In genomic region chr18:9403795-9404564, GRCh38 we compare ENCODE assay signal across 10 cellular contexts.
DNase-seq lines count a peak whose midpoint lies in the region; ATAC-seq and TF ChIP-seq lines count a peak whose summit lies in the region.
"Had no signal": no experiment of that assay in that cellular context is flagged by ENCODE, and none has a peak within 500 bp of the region (broad histone marks: within the 10 kb centered on the region; RNA-seq: fewer than 3 reads in every experiment).

No MANE protein-coding gene starts in this region.

- no peak overlapping the region for H2AFZ ChIP-seq in OCI-LY7 (ENCODE audit: low read length)

- H3K9ac ChIP-seq in subcutaneous abdominal adipose tissue (ENCODE audit: low read length in 5 of 5) = no peak overlapping the region
- H3K9ac ChIP-seq: BLaER1 had no signal

- no peaks in the 10 kb centered on the region for H3K9me3 Mint-ChIP-seq in activated T-cell treated with anti-CD3 and anti-CD28 coated beads, Interleukin-2, amount 50 U/mL, for 24 hours

- H3K27me3 ChIP-seq in subcutaneous abdominal adipose tissue (ENCODE audit: control insufficient read depth in 5 of 5, insufficient read depth in 4 of 5, low read length in 5 of 5) = no peaks in the 10 kb centered on the region
- H3K27me3 ChIP-seq: BLaER1 had no signal

- peaks cover 7% of the 10 kb centered on the region for H3K4me1 Mint-ChIP-seq in activated T-cell treated with anti-CD3 and anti-CD28 coated beads, Interleukin-2, amount 50 U/mL, for 24 hours (ENCODE audit: low read depth)

- peak overlapping the region; percentile 76 for H3K27ac Mint-ChIP-seq in activated T-cell treated with anti-CD3 and anti-CD28 coated beads, Interleukin-2, amount 50 U/mL, for 24 hours

- no peaks in the 10 kb centered on the region for H3K36me3 ChIP-seq in OCI-LY7 (ENCODE audit: insufficient read depth, low read length)
- no peaks in the 10 kb centered on the region for H3K36me3 ChIP-seq in subcutaneous abdominal adipose tissue (ENCODE audit: control insufficient read depth in 5 of 5, insufficient read depth in 5 of 5, low read length in 5 of 5)

- no peaks in the 10 kb centered on the region for H3K9me2 ChIP-seq in OCI-LY7 (ENCODE audit: insufficient read depth, low read length)

- H3K27ac ChIP-seq in OCI-LY7 (ENCODE audit: low read depth, low read length, poor library complexity, severe bottlenecking) = no peak overlapping the region
- no peak overlapping the region for H3K27ac ChIP-seq in subcutaneous abdominal adipose tissue (ENCODE audit: low read depth, low read length)
- H3K27ac ChIP-seq: BLaER1, epithelial cell of prostate had no signal

- intact Hi-C loops in OCI-LY7 (cut with micrococcal nuclease; ENCODE audit: unreplicated experiment) = no loop called here

- H3K4me3 ChIP-seq in OCI-LY7 (ENCODE audit: low read depth, low read length, poor library complexity, severe bottlenecking) = no peak overlapping the region
- no peak overlapping the region for H3K4me3 ChIP-seq in fibroblast of the aortic adventitia (ENCODE audit: low read depth, low read length)
- peak overlapping the region in 4 of 5 donors; percentile 22 to 58 (median 42) for H3K4me3 ChIP-seq in subcutaneous abdominal adipose tissue (ENCODE audit: low read depth in 1 of 5, low read length in 5 of 5)
- H3K4me3 ChIP-seq: BLaER1 had no signal

- DNase-seq in activated T-cell treated with anti-CD3 and anti-CD28 coated beads, Interleukin-2, amount 50 U/mL, for 24 hours = no peak
- DNase-seq in activated T-cell treated with anti-CD3 and anti-CD28 coated beads for 4 hours = no peak
- DNase-seq in OCI-LY7 (ENCODE audit: low spot score) = no peak
- DNase-seq in fibroblast of the aortic adventitia (ENCODE audit: low read depth) = peak; percentile 48
- DNase-seq in kidney tubule cell (ENCODE audit: low spot score) = no peak
- DNase-seq in left lobe of liver (ENCODE audit: low spot score) = no peak

- no peak for TF ChIP-seq CTCF in OCI-LY7 (conservative IDR thresholded peaks at IDR 0.05; ENCODE audit: low read length)
- no peak for TF ChIP-seq CTCF in fibroblast of the aortic adventitia (IDR thresholded peaks at IDR 0.05; ENCODE audit: insufficient read depth, low read length)

- ATAC-seq in activated CD4-positive, CD25-positive, alpha-beta regulatory T cell treated with anti-CD3 and anti-CD28 coated beads, Interleukin-2, amount 50 U/mL, for 24 hours = no peak
- no peak for ATAC-seq in left lobe of liver

- peaks cover 6% of the 10 kb centered on the region for H3K27me3 Mint-ChIP-seq in activated T-cell treated with anti-CD3 and anti-CD28 coated beads, Interleukin-2, amount 50 U/mL, for 24 hours

- peaks cover 6% of the 10 kb centered on the region for H3K36me3 Mint-ChIP-seq in activated T-cell treated with anti-CD3 and anti-CD28 coated beads, Interleukin-2, amount 50 U/mL, for 24 hours (ENCODE audit: low read depth)

- peak overlapping the region; percentile 54 for H3K4me3 Mint-ChIP-seq in activated T-cell treated with anti-CD3 and anti-CD28 coated beads, Interleukin-2, amount 50 U/mL, for 24 hours

- H4K20me1 ChIP-seq in OCI-LY7 (ENCODE audit: insufficient read depth, low read length) = no peaks in the 10 kb centered on the region
- H4K20me1 ChIP-seq: BLaER1 had no signal

- POLR2A ChIA-PET in OCI-LY7 (lab: Charles Lee) = no interaction called here

- H3K9me3 ChIP-seq in OCI-LY7 (ENCODE audit: low read length) (peaks cover 10% of the 10 kb centered on the region; the same call in 1 of the 2 replicates), subcutaneous abdominal adipose tissue (ENCODE audit: control insufficient read depth in 5 of 5, low read length in 5 of 5) (no peaks in the 10 kb centered on the region)

- CTCF ChIA-PET in OCI-LY7 (lab: Charles Lee; ENCODE audit: unreplicated experiment) = no interaction called here

- BruUV-seq in OCI-LY7 (replicated peaks; lab: Mats Ljungman, UMichigan) = no TSS peak

- H3K79me2 ChIP-seq in OCI-LY7 (ENCODE audit: insufficient read depth, low read depth, low read length) = no peaks in the 10 kb centered on the region

- H3K4me1 ChIP-seq in OCI-LY7 (ENCODE audit: insufficient read depth, low read length, poor library complexity, severe bottlenecking) = no peaks in the 10 kb centered on the region
- H3K4me1 ChIP-seq in subcutaneous abdominal adipose tissue (ENCODE audit: control insufficient read depth in 5 of 5, insufficient read depth in 5 of 5, low read length in 5 of 5) = peaks cover 0 to 3% (median 0%) of the 10 kb centered on the region in 5 donors
- H3K4me1 ChIP-seq: BLaER1 had no signal

- H3K4me2 ChIP-seq in OCI-LY7 (ENCODE audit: low read length) = peak overlapping the region; percentile 10; the same call in 1 of the 2 replicates
- H3K4me2 ChIP-seq: BLaER1 had no signal

Comparison
In these comparisons a context has a peak if more than half of its experiments do, and no peak if none do; other contexts are left out.
1. H3K4me3 ChIP-seq: peak in subcutaneous abdominal adipose tissue (4 of 5); none in OCI-LY7 (single experiment) and fibroblast of the aortic adventitia (single experiment).